Comparison of ENCODE assay signal across 1 cellular context in genomic region chr10:101840102-101840684, GRCh38.
TF ChIP-seq lines count a peak whose summit lies in the region.

No MANE protein-coding gene starts in this region.

TF ChIP-seq in SK-N-SH, 30 proteins besides CTCF, POLR2A, EP300 and RAD21 (continued from another document):
- TF ChIP-seq, protein P1, sequence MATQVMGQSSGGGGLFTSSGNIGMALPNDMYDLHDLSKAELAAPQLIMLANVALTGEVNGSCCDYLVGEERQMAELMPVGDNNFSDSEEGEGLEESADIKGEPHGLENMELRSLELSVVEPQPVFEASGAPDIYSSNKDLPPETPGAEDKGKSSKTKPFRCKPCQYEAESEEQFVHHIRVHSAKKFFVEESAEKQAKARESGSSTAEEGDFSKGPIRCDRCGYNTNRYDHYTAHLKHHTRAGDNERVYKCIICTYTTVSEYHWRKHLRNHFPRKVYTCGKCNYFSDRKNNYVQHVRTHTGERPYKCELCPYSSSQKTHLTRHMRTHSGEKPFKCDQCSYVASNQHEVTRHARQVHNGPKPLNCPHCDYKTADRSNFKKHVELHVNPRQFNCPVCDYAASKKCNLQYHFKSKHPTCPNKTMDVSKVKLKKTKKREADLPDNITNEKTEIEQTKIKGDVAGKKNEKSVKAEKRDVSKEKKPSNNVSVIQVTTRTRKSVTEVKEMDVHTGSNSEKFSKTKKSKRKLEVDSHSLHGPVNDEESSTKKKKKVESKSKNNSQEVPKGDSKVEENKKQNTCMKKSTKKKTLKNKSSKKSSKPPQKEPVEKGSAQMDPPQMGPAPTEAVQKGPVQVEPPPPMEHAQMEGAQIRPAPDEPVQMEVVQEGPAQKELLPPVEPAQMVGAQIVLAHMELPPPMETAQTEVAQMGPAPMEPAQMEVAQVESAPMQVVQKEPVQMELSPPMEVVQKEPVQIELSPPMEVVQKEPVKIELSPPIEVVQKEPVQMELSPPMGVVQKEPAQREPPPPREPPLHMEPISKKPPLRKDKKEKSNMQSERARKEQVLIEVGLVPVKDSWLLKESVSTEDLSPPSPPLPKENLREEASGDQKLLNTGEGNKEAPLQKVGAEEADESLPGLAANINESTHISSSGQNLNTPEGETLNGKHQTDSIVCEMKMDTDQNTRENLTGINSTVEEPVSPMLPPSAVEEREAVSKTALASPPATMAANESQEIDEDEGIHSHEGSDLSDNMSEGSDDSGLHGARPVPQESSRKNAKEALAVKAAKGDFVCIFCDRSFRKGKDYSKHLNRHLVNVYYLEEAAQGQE (IDR thresholded peaks at IDR 0.05; ENCODE audit: low read depth, low read length), result no peak
- TF ChIP-seq, protein P2, sequence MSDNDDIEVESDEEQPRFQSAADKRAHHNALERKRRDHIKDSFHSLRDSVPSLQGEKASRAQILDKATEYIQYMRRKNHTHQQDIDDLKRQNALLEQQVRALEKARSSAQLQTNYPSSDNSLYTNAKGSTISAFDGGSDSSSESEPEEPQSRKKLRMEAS (IDR thresholded peaks at IDR 0.05; ENCODE audit: low read depth), result no peak
- TF ChIP-seq POLR2AphosphoS5 (IDR thresholded peaks at IDR 0.05; ENCODE audit: low read depth, low read length), result no peak
- TF ChIP-seq PBX3 (IDR thresholded peaks at IDR 0.05), result no peak
- TF ChIP-seq NRF1 (IDR thresholded peaks at IDR 0.05; ENCODE audit: low read depth, low read length), result no peak
- TF ChIP-seq TEAD4 (IDR thresholded peaks at IDR 0.05; ENCODE audit: borderline replicate concordance, insufficient read depth), result no peak
- no peak for TF ChIP-seq IRF3 (IDR thresholded peaks at IDR 0.05; ENCODE audit: low read depth, low read length)
- TF ChIP-seq TAF1 (IDR thresholded peaks at IDR 0.05; ENCODE audit: borderline replicate concordance, low read depth, low read length), result no peak
- no peak for TF ChIP-seq GABPA (IDR thresholded peaks at IDR 0.05; ENCODE audit: low read depth)
